ENCODE assay signal across 8 cellular contexts in genomic region chr6:144585217-144585814, GRCh38.
A peak's percentile ranks its signal among the peaks of the same experiment; 100 is the strongest.
DNase-seq lines count a peak whose midpoint lies in the region; ATAC-seq, FAIRE-seq and TF ChIP-seq lines count a peak whose summit lies in the region.

No MANE protein-coding gene starts in this region.

- ATAC-seq in psoas muscle (peak in 2 of 4 donors; percentile 51 to 65), GM19467 (IDR thresholded peaks at IDR 0.05; ENCODE audit: unreplicated experiment) (no peak)

- DNase-seq in M059J (ENCODE audit: low read depth) = peak; percentile 63
- peak; percentile 49 for DNase-seq in SK-N-DZ (ENCODE audit: low spot score)
- DNase-seq in fibroblast of peridontal ligament (ENCODE audit: extremely low read depth) = peak; percentile 78
- no peak for DNase-seq in psoas muscle
- DNase-seq in NCI-H226 = no peak
- no peak for DNase-seq in iPS-NIHi7 (ENCODE audit: extremely low spot score)

- peak; percentile 91 for FAIRE-seq in G401.6 (lab: Jason Lieb, UNC)

- H3K4me3 ChIP-seq in psoas muscle = no peak overlapping the region

- no peaks in the 10 kb centered on the region for H3K36me3 ChIP-seq in psoas muscle (ENCODE audit: insufficient read depth in 1 of 2, low read depth in 1 of 2)

- H3K27me3 ChIP-seq in psoas muscle (ENCODE audit: insufficient read depth in 3 of 3, low read length in 2 of 3) = no peaks in the 10 kb centered on the region

- 25 to 42% (median 33%) methylated on average over 3 of the region's 3 CpGs for WGBS in psoas muscle, 3 donors

- no peaks in the 10 kb centered on the region for H3K9me3 ChIP-seq in psoas muscle

- peaks cover 14% of the 10 kb centered on the region for H3K4me1 ChIP-seq in psoas muscle

- intact Hi-C loops in psoas muscle (cut with DNase I) = loop anchor here (5.0 to 10.0 kb wide), 4 partner anchors 349 to 1049 kb away; no protein-coding TSS in a partner anchor

- no peak overlapping the region for H3K27ac ChIP-seq in psoas muscle

- peak; percentile 72 for TF ChIP-seq CTCF in psoas muscle (IDR thresholded peaks at IDR 0.05)

Comparison
In these comparisons a context has a peak if more than half of its experiments do, and no peak if none do; other contexts are left out.
1. DNase-seq: peak in M059J (single experiment), SK-N-DZ (single experiment) and fibroblast of peridontal ligament (single experiment); none in psoas muscle (0 of 2), NCI-H226 (single experiment) and iPS-NIHi7 (single experiment).